ENCODE assay signal across 8 cellular contexts in the genomic region with DNA sequence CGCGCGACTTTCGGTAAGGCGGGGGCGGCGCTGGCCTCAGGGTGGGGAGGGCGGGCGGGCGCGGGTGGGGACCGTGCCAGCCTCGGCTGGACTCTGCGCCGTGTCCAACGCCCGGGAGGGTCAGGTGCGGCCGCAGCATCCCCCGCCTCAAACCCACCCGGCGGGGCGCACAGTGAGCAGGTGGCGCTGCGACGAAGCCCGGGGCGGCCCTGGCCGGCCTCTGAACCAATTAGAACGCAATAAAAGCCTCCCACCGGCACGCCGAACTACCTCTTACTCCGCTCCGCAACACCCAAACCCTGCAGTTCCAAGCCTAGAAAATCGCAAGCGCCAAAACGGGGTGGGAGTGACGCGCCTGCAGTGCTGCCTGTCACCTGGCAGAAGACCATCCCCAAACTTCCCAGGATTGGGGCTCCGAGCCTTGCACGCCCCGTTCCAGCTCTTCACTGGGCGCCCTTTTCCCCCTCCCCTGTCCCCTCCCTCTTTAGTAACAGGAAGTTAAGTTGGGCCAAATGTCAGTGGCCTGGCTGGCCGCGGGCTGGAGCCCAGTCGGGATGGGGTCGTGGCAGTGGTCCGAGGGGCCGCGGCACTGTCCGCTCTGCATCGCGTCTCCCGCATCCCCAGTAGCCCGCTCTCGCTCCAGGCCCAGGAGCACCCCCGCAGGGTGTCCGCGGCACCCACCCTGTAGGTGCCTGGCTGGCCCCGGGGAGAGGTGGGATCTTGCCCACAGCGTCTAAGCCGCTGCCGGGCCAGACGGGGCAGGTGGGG. TPM values are rescaled to one million over a fixed set of nuclear protein-coding genes. Genes with fewer than 3 reads are reported as not detected.
DNase-seq lines count a peak whose midpoint lies in the region; ATAC-seq and TF ChIP-seq lines count a peak whose summit lies in the region.

No MANE protein-coding gene starts in this region.

- no peaks in the 10 kb centered on the region for H3K79me2 ChIP-seq in GM23338 (replicated peaks; ENCODE audit: insufficient read depth)

- no peaks in the 10 kb centered on the region for H3K9me3 ChIP-seq in MG63

- no peaks in the 10 kb centered on the region for H3K36me3 ChIP-seq in GM23338 (ENCODE audit: insufficient read depth)
- peaks cover 5% of the 10 kb centered on the region for H3K36me3 ChIP-seq in MG63

- H3K36me3 Mint-ChIP-seq in GM23338 (ENCODE audit: low read depth) = no peaks in the 10 kb centered on the region; the same call in 2 of the 3 replicates
- H3K36me3 Mint-ChIP-seq in activated T-helper 17 cell treated with anti-CD3 and anti-CD28 coated beads, Interleukin-2, amount 50 U/mL, for 72 hours (ENCODE audit: low read depth) = peaks cover 11% of the 10 kb centered on the region
- no peaks in the 10 kb centered on the region for H3K36me3 Mint-ChIP-seq in osteocyte (ENCODE audit: unreplicated experiment)

- H3K4me3 Mint-ChIP-seq in GM23338 (peak overlapping the region; percentile 73), osteocyte (ENCODE audit: unreplicated experiment) (peak overlapping the region; percentile 74)
- peak overlapping the region; percentile 71 for H3K4me3 Mint-ChIP-seq in activated T-helper 17 cell treated with anti-CD3 and anti-CD28 coated beads, Interleukin-2, amount 50 U/mL, for 72 hours

- H3K4me1 Mint-ChIP-seq in GM23338 = peaks cover 9% of the 10 kb centered on the region
- peaks cover 29% of the 10 kb centered on the region for H3K4me1 Mint-ChIP-seq in activated T-helper 17 cell treated with anti-CD3 and anti-CD28 coated beads, Interleukin-2, amount 50 U/mL, for 72 hours
- H3K4me1 Mint-ChIP-seq in osteocyte (ENCODE audit: unreplicated experiment) = peaks cover 11% of the 10 kb centered on the region

- H3K9me3 Mint-ChIP-seq in GM23338 = no peaks in the 10 kb centered on the region
- no peaks in the 10 kb centered on the region for H3K9me3 Mint-ChIP-seq in activated T-helper 17 cell treated with anti-CD3 and anti-CD28 coated beads, Interleukin-2, amount 50 U/mL, for 72 hours
- no peaks in the 10 kb centered on the region for H3K9me3 Mint-ChIP-seq in osteocyte (ENCODE audit: unreplicated experiment)

- H3K27me3 Mint-ChIP-seq in GM23338 (ENCODE audit: insufficient read depth, low read depth, poor library complexity) (peaks cover 36% of the 10 kb centered on the region), osteocyte (ENCODE audit: unreplicated experiment) (no peaks in the 10 kb centered on the region)
- no peaks in the 10 kb centered on the region for H3K27me3 Mint-ChIP-seq in activated T-helper 17 cell treated with anti-CD3 and anti-CD28 coated beads, Interleukin-2, amount 50 U/mL, for 72 hours

- H3K4me2 ChIP-seq in GM23338 = peak overlapping the region; percentile 91

- H2AFZ ChIP-seq in GM23338 = peak overlapping the region; percentile 97

- H3K4me3 ChIP-seq in GM23338 = peak overlapping the region; percentile 77
- H3K4me3 ChIP-seq in MG63 = peak overlapping the region; percentile 71

- H3K4me1 ChIP-seq in GM23338 (ENCODE audit: insufficient read depth) = peaks cover 4% of the 10 kb centered on the region
- peaks cover 26% of the 10 kb centered on the region for H3K4me1 ChIP-seq in foreskin keratinocyte

- no peak for TF ChIP-seq CTCF in GM23338 (conservative IDR thresholded peaks at IDR 0.05; ENCODE audit: low read depth in 2 of 2)
- no peak for TF ChIP-seq CTCF in foreskin keratinocyte (conservative IDR thresholded peaks at IDR 0.05)
- no peak for TF ChIP-seq CTCF in osteocyte (IDR thresholded peaks at IDR 0.05)

- ATAC-seq in GM23338 = peak; percentile 38
- ATAC-seq in activated T-helper 17 cell treated with anti-CD3 and anti-CD28 coated beads, Interleukin-2, amount 50 U/mL, for 72 hours (replicated peaks) = peak; percentile 24
- peak; percentile 1 for ATAC-seq in foreskin keratinocyte

- H3K27me3 ChIP-seq in GM23338 (ENCODE audit: insufficient read depth) (peaks cover 34% of the 10 kb centered on the region), MG63 (no peaks in the 10 kb centered on the region), foreskin keratinocyte (no peaks in the 10 kb centered on the region)

- no peak overlapping the region for H3K27ac ChIP-seq in GM23338 (ENCODE audit: low read depth)
- peak overlapping the region; percentile 90 for H3K27ac ChIP-seq in foreskin keratinocyte

- no peaks in the 10 kb centered on the region for H4K20me1 ChIP-seq in GM23338 (replicated peaks; ENCODE audit: insufficient read depth)

- peak; percentile 52 for DNase-seq in NCI-H1092 treated with DMSO at 0.1 percent for 48 hours (lab: John Stamatoyannopoulos, UW)
- no peak for DNase-seq in NCI-H1092 (lab: John Stamatoyannopoulos, UW)
- DNase-seq in GM23338 (ENCODE audit: low spot score) = peak; percentile 62
- peak; percentile 37 for DNase-seq in MG63
- DNase-seq in foreskin keratinocyte = no peak
- no peak for DNase-seq in osteocyte (ENCODE audit: extremely low spot score, unreplicated experiment)
- DNase-seq in T1000 (lab: John Stamatoyannopoulos, UW) = no peak

- 0 out of 2 replicates have a peak, but pooled peaks cover 3% of the 10 kb centered on the region for H3F3A ChIP-seq in GM23338 (replicated peaks; ENCODE audit: low read depth)

- no peak overlapping the region for H3K27ac Mint-ChIP-seq in GM23338
- no peak overlapping the region for H3K27ac Mint-ChIP-seq in activated T-helper 17 cell treated with anti-CD3 and anti-CD28 coated beads, Interleukin-2, amount 50 U/mL, for 72 hours
- H3K27ac Mint-ChIP-seq in osteocyte (ENCODE audit: unreplicated experiment) = no peak overlapping the region

- no peaks in the 10 kb centered on the region for H3K9me2 ChIP-seq in GM23338 (ENCODE audit: insufficient read depth)

TF ChIP-seq in GM23338, 12 proteins besides CTCF, POLR2A, EP300 and RAD21:
- TF ChIP-seq JUNB (IDR thresholded peaks at IDR 0.05; ENCODE audit: unreplicated experiment) = no peak

RNA-seq across cellular contexts. Expression of gene MICAL2, which starts 0.5 kb away (rescaled TPM):
- total RNA-seq in GM23338 (2014; rRNA removed; shearing (Covaris generic)) = 1.4 and 1.7 TPM in 2 replicates
- 0.66 and 1.5 TPM in 2 replicates for polyA plus RNA-seq in GM23338 (2016; fragmentation: Nextera tagmentation; extraction: Ambion mirVana)
- total RNA-seq in MG63 (2014; rRNA removed; shearing (Covaris generic); ENCODE audit: low replicate concordance) = 37.9 and 42.4 TPM in 2 replicates
- 100 to 1,000 TPM; 127 to 253 TPM for total RNA-seq in activated T-helper 17 cell treated with anti-CD3 and anti-CD28 coated beads, Interleukin-2, amount 50 U/mL, for 72 hours
- 185 and 192 TPM in 2 replicates for total RNA-seq in foreskin keratinocyte
- polyA plus RNA-seq in foreskin keratinocyte = 40.2 and 42.9 TPM in 2 replicates
- 19.5 and 20.8 TPM in 2 replicates for total RNA-seq in osteocyte

Comparison
In these comparisons a context has a peak if more than half of its experiments do, and no peak if none do; other contexts are left out.
1. DNase-seq: peak in NCI-H1092 treated with DMSO at 0.1 percent for 48 hours (single experiment), GM23338 (single experiment) and MG63 (single experiment); none in NCI-H1092 (single experiment), foreskin keratinocyte (0 of 2), osteocyte (single experiment) and T1000 (single experiment).
2. Peak in every context shown above with its lines, with median percentiles within 50 percentile points of each other: ATAC-seq and H3K4me3 Mint-ChIP-seq.